Comparison of ENCODE assay signal across 10 cellular contexts in the genomic region with DNA sequence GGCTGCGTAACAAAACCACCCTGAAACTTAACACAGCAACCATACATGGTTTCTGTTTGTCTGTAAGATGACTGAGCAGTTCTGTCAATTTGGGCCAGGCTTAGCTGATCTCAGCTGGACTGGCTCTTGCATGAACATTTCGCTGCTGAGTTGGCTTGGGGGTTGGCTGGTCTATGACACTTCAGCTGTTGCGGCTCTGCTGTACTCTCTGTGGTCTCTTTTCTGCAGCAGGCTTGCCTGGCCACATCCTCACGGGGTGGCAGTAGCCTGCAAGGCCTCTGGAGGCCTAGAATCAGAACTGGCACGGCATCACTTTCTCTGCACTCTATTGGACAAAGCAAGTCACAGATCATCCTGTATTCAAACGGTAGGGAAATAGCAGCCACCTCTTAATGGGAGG.
DNase-seq lines count a peak whose midpoint lies in the region; ATAC-seq and TF ChIP-seq lines count a peak whose summit lies in the region.
"Had no signal": no experiment of that assay in that cellular context is flagged by ENCODE, and none has a peak within 500 bp of the region (broad histone marks: within the 10 kb centered on the region; RNA-seq: fewer than 3 reads in every experiment).

No MANE protein-coding gene starts in this region.

- ATAC-seq in natural killer cell, result peak; percentile 89 to 96 (median 92)
- ATAC-seq in HG03460 (IDR thresholded peaks at IDR 0.05; ENCODE audit: unreplicated experiment), result no peak
- no peak for ATAC-seq in HG03196 (IDR thresholded peaks at IDR 0.05; ENCODE audit: unreplicated experiment)

- intact Hi-C loops in natural killer cell (cut with micrococcal nuclease), result loop anchor here (5.0 kb wide), 2 partner anchors 211 to 1349 kb away; no protein-coding TSS in a partner anchor

- POLR2A ChIA-PET in RWPE1 (lab: Yijun Ruan, JAX; ENCODE audit: low non-redundant PET), result no interaction called here

- no peak for TF ChIP-seq CTCF in natural killer cell (IDR thresholded peaks at IDR 0.05)
- no peak for TF ChIP-seq CTCF in nephron progenitor cell (IDR thresholded peaks at IDR 0.05)
- TF ChIP-seq CTCF in RWPE1 (conservative IDR thresholded peaks at IDR 0.05; ENCODE audit: low read depth), result no peak

- CTCF ChIA-PET in RWPE1 (lab: Yijun Ruan, JAX), result no interaction called here

- H3K27ac Mint-ChIP-seq in natural killer cell (peak overlapping the region; percentile 78 to 87), nephron progenitor cell (no peak overlapping the region)
- H3K27ac Mint-ChIP-seq: brain had no signal

- no peak overlapping the region for H3K27ac ChIP-seq in RWPE1

- H3K9me3 Mint-ChIP-seq in natural killer cell, result peaks cover 7 to 12% of the 10 kb centered on the region in 2 donors
- peaks cover 29% of the 10 kb centered on the region for H3K9me3 Mint-ChIP-seq in nephron progenitor cell

- peak; percentile 25 for DNase-seq in stimulated activated CD4-positive, alpha-beta T cell treated with anti-CD3 and anti-CD28 coated beads, Interleukin-15, amount 100 ng/mL, for 24 hours
- no peak for DNase-seq in stimulated activated CD4-positive, alpha-beta T cell treated with anti-CD3 and anti-CD28 coated beads, Interleukin-12 subunit alpha, Interleukin-12 subunit beta, amount 100 ng/mL, for 4 hours
- peak; percentile 71 for DNase-seq in activated effector memory CD4-positive, alpha-beta T cell treated with anti-CD3 and anti-CD28 coated beads, Interleukin-2, amount 50 U/mL, for 16 hours
- DNase-seq in natural killer cell (peak; percentile 59), nephron progenitor cell (no peak), RWPE1 (ENCODE audit: low spot score) (no peak)
- DNase-seq: NCI-H1694 had no signal

- H3K27me3 Mint-ChIP-seq in natural killer cell (ENCODE audit: low read depth in 2 of 2) (peaks cover 0 to 2% of the 10 kb centered on the region in 2 donors), nephron progenitor cell (ENCODE audit: low read depth, poor library complexity) (peaks cover 10% of the 10 kb centered on the region)

- H3K4me1 Mint-ChIP-seq in natural killer cell, result peaks cover 31 to 33% of the 10 kb centered on the region in 2 donors
- peaks cover 8% of the 10 kb centered on the region for H3K4me1 Mint-ChIP-seq in nephron progenitor cell
- H3K4me1 Mint-ChIP-seq: brain had no signal

- H3K4me3 Mint-ChIP-seq in natural killer cell, result peak overlapping the region; percentile 81
- no peak overlapping the region for H3K4me3 Mint-ChIP-seq in nephron progenitor cell
- H3K4me3 Mint-ChIP-seq: brain had no signal

- H3K36me3 Mint-ChIP-seq in natural killer cell (peaks cover 13% of the 10 kb centered on the region), nephron progenitor cell (ENCODE audit: low read depth) (no peaks in the 10 kb centered on the region)
- H3K36me3 Mint-ChIP-seq: brain had no signal

Comparison
In these comparisons a context has a peak if more than half of its experiments do, and no peak if none do; other contexts are left out.
1. DNase-seq: peak in stimulated activated CD4-positive, alpha-beta T cell treated with anti-CD3 and anti-CD28 coated beads, Interleukin-15, amount 100 ng/mL, for 24 hours (single experiment), activated effector memory CD4-positive, alpha-beta T cell treated with anti-CD3 and anti-CD28 coated beads, Interleukin-2, amount 50 U/mL, for 16 hours (single experiment) and natural killer cell (single experiment); none in stimulated activated CD4-positive, alpha-beta T cell treated with anti-CD3 and anti-CD28 coated beads, Interleukin-12 subunit alpha, Interleukin-12 subunit beta, amount 100 ng/mL, for 4 hours (single experiment), nephron progenitor cell (single experiment) and RWPE1 (single experiment).
2. ATAC-seq: peak in natural killer cell (3 of 3); none in HG03460 (single experiment) and HG03196 (single experiment).